20 cellular contexts compared by ENCODE assay signal in the genomic region with DNA sequence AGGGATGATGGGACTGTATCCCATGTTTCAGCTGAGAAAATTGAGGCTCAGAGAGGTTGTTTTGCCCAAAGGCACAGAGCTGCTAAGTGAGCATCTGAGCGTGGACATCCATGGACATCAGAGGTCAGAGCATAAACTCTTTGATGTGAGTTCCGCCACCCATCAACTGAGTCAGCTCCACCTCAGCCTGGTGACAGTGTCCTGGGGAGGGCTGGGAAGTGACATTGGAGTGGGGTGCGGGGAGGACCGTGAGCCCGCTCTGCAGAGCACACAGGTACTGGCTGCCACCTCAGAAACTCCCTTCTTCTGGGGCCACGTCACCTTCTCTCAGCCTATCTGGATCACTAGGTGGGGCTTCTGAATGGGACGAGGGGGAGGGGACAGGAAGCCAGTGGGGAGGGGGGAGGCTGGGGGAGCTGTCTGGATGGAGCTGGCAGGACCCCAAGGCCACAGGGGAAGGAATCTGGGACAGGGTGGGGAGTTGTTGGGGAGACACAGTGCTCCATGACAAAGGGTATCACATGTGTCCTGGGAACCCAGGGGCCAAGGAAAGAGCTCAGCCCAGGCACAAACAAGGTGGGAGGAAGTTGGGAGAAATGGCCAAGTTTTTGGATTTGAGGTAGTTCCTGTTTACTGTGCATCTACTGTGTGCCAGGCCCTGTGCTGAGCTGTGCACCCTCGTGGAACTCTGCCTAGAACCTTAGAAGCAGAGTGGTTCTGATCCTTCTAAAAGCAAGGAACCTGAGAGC.
"Had no signal": no experiment of that assay in that cellular context is flagged by ENCODE, and none has a peak within 500 bp of the region (broad histone marks: within the 10 kb centered on the region; RNA-seq: fewer than 3 reads in every experiment).

No MANE protein-coding gene starts in this region.

- DNase-seq: activated CD4-positive, alpha-beta T cell treated with anti-CD3 and anti-CD28 coated beads, Interleukin-2, amount 50 U/mL, for 1 hour; activated naive CD4-positive, alpha-beta T cell treated with anti-CD3 and anti-CD28 coated beads for 36 hours; activated naive CD8-positive, alpha-beta T cell treated with anti-CD3 and anti-CD28 coated beads, Interleukin-2, amount 50 U/mL, for 24 hours; activated T-cell treated with anti-CD3 and anti-CD28 coated beads for 4 hours; cerebellar nuclear complex; effector memory CD8-positive, alpha-beta T cell; head of caudate nucleus; naive thymus-derived CD4-positive, alpha-beta T cell; stimulated activated CD4-positive, alpha-beta T cell treated with anti-CD3 and anti-CD28 coated beads, Interleukin-2, amount 100 ng/mL, for 48 hours; stimulated activated naive B cell treated with anti-CD40 and anti-IgM and Interleukin-4, amounts not matched to agents 10 μg/mL and 1 μg/mL and 100 μg/mL, for 72 hours; substantia nigra; T-helper 2 cell; upper lobe of left lung had no signal

- H3K9me3 ChIP-seq: ascending aorta, breast epithelium, upper lobe of left lung had no signal

- H3K4me3 ChIP-seq: ascending aorta, breast epithelium had no signal

- H3K36me3 Mint-ChIP-seq: naive thymus-derived CD4-positive, alpha-beta T cell; stimulated activated naive B cell treated with anti-CD40 and anti-IgM and Interleukin-4, amounts not matched to agents 10 μg/mL and 1 μg/mL and 100 μg/mL, for 72 hours had no signal

- H3K36me3 ChIP-seq: ascending aorta, breast epithelium, upper lobe of left lung had no signal

- H3K27ac ChIP-seq: ascending aorta, epithelial cell of prostate had no signal

- H3K4me3 Mint-ChIP-seq: activated naive CD4-positive, alpha-beta T cell treated with anti-CD3 and anti-CD28 coated beads for 36 hours; activated naive CD8-positive, alpha-beta T cell treated with anti-CD3 and anti-CD28 coated beads, Interleukin-2, amount 50 U/mL, for 24 hours; activated T-helper 17 cell treated with anti-CD3 and anti-CD28 coated beads, Interleukin-2, amount 50 U/mL, for 72 hours; dendritic cell treated with granulocyte-macrophage colony-stimulating factor and Interleukin-4, amounts not matched to agents 40 ng/mL and 50 ng/mL, for 4 days; effector memory CD8-positive, alpha-beta T cell; stimulated activated naive B cell treated with anti-CD40 and anti-IgM and Interleukin-4, amounts not matched to agents 10 μg/mL and 1 μg/mL and 100 μg/mL, for 72 hours had no signal

- H3K27ac Mint-ChIP-seq: activated naive CD4-positive, alpha-beta T cell treated with anti-CD3 and anti-CD28 coated beads for 36 hours; activated naive CD8-positive, alpha-beta T cell treated with anti-CD3 and anti-CD28 coated beads, Interleukin-2, amount 50 U/mL, for 24 hours; activated T-helper 17 cell treated with anti-CD3 and anti-CD28 coated beads, Interleukin-2, amount 50 U/mL, for 72 hours; dendritic cell treated with granulocyte-macrophage colony-stimulating factor and Interleukin-4, amounts not matched to agents 40 ng/mL and 50 ng/mL, for 4 days; effector memory CD8-positive, alpha-beta T cell; naive thymus-derived CD4-positive, alpha-beta T cell; stimulated activated naive B cell treated with anti-CD40 and anti-IgM and Interleukin-4, amounts not matched to agents 10 μg/mL and 1 μg/mL and 100 μg/mL, for 72 hours had no signal

- H3K27me3 ChIP-seq: ascending aorta had no signal

- FAIRE-seq: frontal cortex, islet of Langerhans had no signal

- H3K4me1 ChIP-seq: ascending aorta, breast epithelium had no signal

- H3K4me1 Mint-ChIP-seq: activated naive CD8-positive, alpha-beta T cell treated with anti-CD3 and anti-CD28 coated beads, Interleukin-2, amount 50 U/mL, for 24 hours; activated T-helper 17 cell treated with anti-CD3 and anti-CD28 coated beads, Interleukin-2, amount 50 U/mL, for 72 hours had no signal

- H3K9me3 Mint-ChIP-seq: activated naive CD4-positive, alpha-beta T cell treated with anti-CD3 and anti-CD28 coated beads for 36 hours; activated naive CD8-positive, alpha-beta T cell treated with anti-CD3 and anti-CD28 coated beads, Interleukin-2, amount 50 U/mL, for 24 hours; activated T-helper 17 cell treated with anti-CD3 and anti-CD28 coated beads, Interleukin-2, amount 50 U/mL, for 72 hours; dendritic cell treated with granulocyte-macrophage colony-stimulating factor and Interleukin-4, amounts not matched to agents 40 ng/mL and 50 ng/mL, for 4 days; effector memory CD8-positive, alpha-beta T cell; stimulated activated naive B cell treated with anti-CD40 and anti-IgM and Interleukin-4, amounts not matched to agents 10 μg/mL and 1 μg/mL and 100 μg/mL, for 72 hours had no signal
